23 cellular contexts compared by ENCODE assay signal in genomic region chr12:75459755-75460154, GRCh38.
"Had no signal": no experiment of that assay in that cellular context is flagged by ENCODE, and none has a peak within 500 bp of the region (broad histone marks: within the 10 kb centered on the region; RNA-seq: fewer than 3 reads in every experiment).

No MANE protein-coding gene starts in this region.

- DNase-seq: activated CD4-positive, alpha-beta T cell treated with anti-CD3 and anti-CD28 coated beads for 36 hours; activated CD4-positive, alpha-beta T cell treated with anti-CD3 and anti-CD28 coated beads, Interleukin-2, amount 50 U/mL, for 48 hours; activated CD4-positive, CD25-positive, alpha-beta regulatory T cell; activated CD8-positive, alpha-beta memory T cell treated with anti-CD3 and anti-CD28 coated beads, Interleukin-2, amount 50 U/mL, for 4 hours; activated T-cell treated with anti-CD3 and anti-CD28 coated beads, Interleukin-2, amount 50 U/mL, for 24 hours; dermis blood vessel endothelial cell; effector CD8-positive, alpha-beta T cell; gastrocnemius medialis; glutamatergic neuron; islet precursor cell; left ventricle myocardium inferior; ovary; right lobe of liver; stimulated activated CD4-positive, alpha-beta T cell treated with anti-CD3 and anti-CD28 coated beads, Interleukin-2, amount 100 ng/mL, for 48 hours; trophoblast cell had no signal

- H3K27ac Mint-ChIP-seq: activated CD4-positive, alpha-beta T cell treated with anti-CD3 and anti-CD28 coated beads for 36 hours; activated naive CD4-positive, alpha-beta T cell treated with anti-CD3 and anti-CD28 coated beads, Interleukin-2, amount 50 U/mL, for 72 hours; activated T-cell treated with anti-CD3 and anti-CD28 coated beads, Interleukin-2, amount 50 U/mL, for 24 hours; activated T-helper 2 cell treated with anti-CD3 and anti-CD28 coated beads, Interferon-gamma antibody, Interleukin-2, Interleukin-4, amounts not matched to agents 10 μg/mL and 5 μg/mL and 100 μg/mL, durations not matched to agents 14 hours and 24 hours and 36 hours; progenitor cell of endocrine pancreas; stimulated activated naive CD8-positive, alpha-beta T cell treated with anti-CD3 and anti-CD28 coated beads, Interleukin-15, Interleukin-2, amounts not matched to agents 100 ng/mL and 50 ng/mL, for 24 hours; T-helper 2 cell treated with Interferon-gamma antibody and Interleukin-4, amounts not matched to agents 5 μg/mL and 100 μg/mL, for 36 hours had no signal

- H3K27me3 ChIP-seq: breast epithelium, gastrocnemius medialis, ovary, right lobe of liver had no signal

- H3K36me3 ChIP-seq: breast epithelium, gastrocnemius medialis, left ventricle myocardium inferior, ovary, right lobe of liver, thoracic aorta had no signal

- H3K27me3 Mint-ChIP-seq: activated CD4-positive, alpha-beta T cell treated with anti-CD3 and anti-CD28 coated beads for 36 hours; activated T-cell treated with anti-CD3 and anti-CD28 coated beads, Interleukin-2, amount 50 U/mL, for 24 hours; progenitor cell of endocrine pancreas; stimulated activated naive CD8-positive, alpha-beta T cell treated with anti-CD3 and anti-CD28 coated beads, Interleukin-15, Interleukin-2, amounts not matched to agents 100 ng/mL and 50 ng/mL, for 24 hours had no signal

- H3K4me3 Mint-ChIP-seq: activated CD4-positive, alpha-beta T cell treated with anti-CD3 and anti-CD28 coated beads for 36 hours; activated T-cell treated with anti-CD3 and anti-CD28 coated beads, Interleukin-2, amount 50 U/mL, for 24 hours; stimulated activated naive CD8-positive, alpha-beta T cell treated with anti-CD3 and anti-CD28 coated beads, Interleukin-15, Interleukin-2, amounts not matched to agents 100 ng/mL and 50 ng/mL, for 24 hours; T-helper 2 cell treated with Interferon-gamma antibody and Interleukin-4, amounts not matched to agents 5 μg/mL and 100 μg/mL, for 36 hours had no signal

- ATAC-seq: activated CD4-positive, alpha-beta T cell treated with anti-CD3 and anti-CD28 coated beads for 36 hours; activated naive CD4-positive, alpha-beta T cell treated with anti-CD3 and anti-CD28 coated beads, Interleukin-2, amount 50 U/mL, for 72 hours; gastrocnemius medialis; right lobe of liver had no signal

- H3K9me3 ChIP-seq: gastrocnemius medialis, ovary, right lobe of liver had no signal

- H3K4me3 ChIP-seq: breast epithelium, gastrocnemius medialis, left ventricle myocardium inferior, lung, ovary, right lobe of liver, thoracic aorta had no signal

- H3K36me3 Mint-ChIP-seq: activated naive CD4-positive, alpha-beta T cell treated with anti-CD3 and anti-CD28 coated beads, Interleukin-2, amount 50 U/mL, for 72 hours had no signal

- H3K27ac ChIP-seq: breast epithelium, gastrocnemius medialis, left ventricle myocardium inferior, ovary, right lobe of liver, thoracic aorta had no signal

- H3K4me1 ChIP-seq: breast epithelium, gastrocnemius medialis, left ventricle myocardium inferior, right lobe of liver had no signal
